In the genomic region with DNA sequence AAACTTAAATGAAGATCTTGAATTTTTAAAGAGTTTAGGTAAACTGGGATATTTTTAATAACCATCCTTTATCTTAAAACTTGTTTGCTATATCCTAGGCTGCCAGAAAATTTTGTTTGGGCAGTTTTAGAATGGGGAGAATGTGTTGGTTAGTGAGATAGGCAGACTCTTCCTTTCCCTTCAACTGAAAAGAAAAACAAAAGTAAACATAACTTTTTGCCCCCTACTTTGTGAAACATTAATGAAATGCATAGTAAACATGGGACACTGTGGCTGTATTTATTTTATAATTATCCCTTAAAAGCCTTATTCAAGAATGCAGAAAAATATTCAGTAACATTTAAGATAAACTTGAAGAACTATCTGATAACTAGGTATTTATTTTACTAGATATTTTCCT, we compare ENCODE assay signal across 19 cellular contexts. TPM values are rescaled to one million over a fixed set of nuclear protein-coding genes. Genes with fewer than 3 reads are reported as not detected.
DNase-seq lines count a peak whose midpoint lies in the region; ATAC-seq and TF ChIP-seq lines count a peak whose summit lies in the region.
"Had no signal": no experiment of that assay in that cellular context is flagged by ENCODE, and none has a peak within 500 bp of the region (broad histone marks: within the 10 kb centered on the region; RNA-seq: fewer than 3 reads in every experiment).

No MANE protein-coding gene starts in this region.

- in situ Hi-C loops in brain microvascular endothelial cell (cut with HindIII; ENCODE audit: low pct_ligation_motif_present, low sequenced_read_pairs), result no loop called here

- H3K4me1 Mint-ChIP-seq in effector memory CD8-positive, alpha-beta T cell (ENCODE audit: low read depth in 2 of 2), result peaks cover 4 to 6% of the 10 kb centered on the region in 2 donors
- H3K4me1 Mint-ChIP-seq in natural killer cell (peaks cover 14 to 21% of the 10 kb centered on the region in 2 donors), chondrocyte (ENCODE audit: low read depth) (peaks cover 61% of the 10 kb centered on the region)

- H3K27me3 ChIP-seq in left ventricle myocardium inferior (ENCODE audit: low read depth), result no peaks in the 10 kb centered on the region
- H3K27me3 ChIP-seq in brain microvascular endothelial cell (replicated peaks), result no peaks in the 10 kb centered on the region

- TF ChIP-seq CTCF in left ventricle myocardium inferior (IDR thresholded peaks at IDR 0.05; ENCODE audit: borderline replicate concordance), result no peak
- TF ChIP-seq CTCF in natural killer cell (IDR thresholded peaks at IDR 0.05), result no peak
- TF ChIP-seq CTCF in brain microvascular endothelial cell (IDR thresholded peaks at IDR 0.05; ENCODE audit: low read depth, low read length, missing control alignments), result no peak
- no peak for TF ChIP-seq CTCF in chondrocyte (IDR thresholded peaks at IDR 0.05)

- H3K4me1 ChIP-seq in left ventricle myocardium inferior, result peaks cover 46% of the 10 kb centered on the region

- H3K27ac Mint-ChIP-seq in effector memory CD8-positive, alpha-beta T cell, result peak overlapping the region; percentile 4 to 14
- H3K27ac Mint-ChIP-seq in natural killer cell (peak overlapping the region; percentile 30 to 77), chondrocyte (ENCODE audit: unreplicated experiment) (no peak overlapping the region)
- H3K27ac Mint-ChIP-seq: CD4-positive, alpha-beta T cell; HFFc6 had no signal

- intact Hi-C loops in left ventricle myocardium inferior (cut with micrococcal nuclease) (no loop called here), left ventricle myocardium superior (cut with micrococcal nuclease) (no loop called here), natural killer cell (cut with micrococcal nuclease) (no loop called here)

- no peak overlapping the region for H3K4me3 Mint-ChIP-seq in effector memory CD8-positive, alpha-beta T cell
- H3K4me3 Mint-ChIP-seq in natural killer cell (no peak overlapping the region), chondrocyte (ENCODE audit: unreplicated experiment) (no peak overlapping the region)
- H3K4me3 Mint-ChIP-seq: CD4-positive, alpha-beta T cell; HFFc6 had no signal

- H3K27ac ChIP-seq in left ventricle myocardium inferior (replicated peaks) (peak overlapping the region; percentile 31), brain microvascular endothelial cell (no peak overlapping the region)
- H3K27ac ChIP-seq: PC-9, RWPE1 had no signal

- no peaks in the 10 kb centered on the region for H3K9me3 Mint-ChIP-seq in effector memory CD8-positive, alpha-beta T cell
- H3K9me3 Mint-ChIP-seq in natural killer cell (no peaks in the 10 kb centered on the region), chondrocyte (ENCODE audit: low read depth) (no peaks in the 10 kb centered on the region)
- H3K9me3 Mint-ChIP-seq: CD4-positive, alpha-beta T cell; HFFc6 had no signal

- ATAC-seq in left ventricle myocardium superior (no peak), natural killer cell (no peak), GM21737 (IDR thresholded peaks at IDR 0.05; ENCODE audit: unreplicated experiment) (no peak)
- ATAC-seq in effector memory CD8-positive, alpha-beta T cell (replicated peaks), result no peak
- ATAC-seq: GM12878 had no signal

- no peaks in the 10 kb centered on the region for H3K27me3 Mint-ChIP-seq in effector memory CD8-positive, alpha-beta T cell
- H3K27me3 Mint-ChIP-seq in natural killer cell (ENCODE audit: low read depth in 2 of 2), result no peaks in the 10 kb centered on the region
- H3K27me3 Mint-ChIP-seq in chondrocyte (ENCODE audit: low read depth), result no peaks in the 10 kb centered on the region
- H3K27me3 Mint-ChIP-seq: CD4-positive, alpha-beta T cell had no signal

- H3K36me3 ChIP-seq in left ventricle myocardium inferior (peaks cover 78% of the 10 kb centered on the region), brain microvascular endothelial cell (replicated peaks) (peaks cover 52% of the 10 kb centered on the region)

- H3K36me3 Mint-ChIP-seq in effector memory CD8-positive, alpha-beta T cell (ENCODE audit: insufficient read depth), result peaks cover 71% of the 10 kb centered on the region
- peaks cover 22% of the 10 kb centered on the region for H3K36me3 Mint-ChIP-seq in natural killer cell
- H3K36me3 Mint-ChIP-seq in chondrocyte (ENCODE audit: low read depth), result peaks cover 42% of the 10 kb centered on the region

- no peak overlapping the region for H3K4me3 ChIP-seq in left ventricle myocardium inferior
- no peak overlapping the region for H3K4me3 ChIP-seq in brain microvascular endothelial cell (ENCODE audit: low read depth, low read length)
- H3K4me3 ChIP-seq: GM12878, PC-9 had no signal

- DNase-seq in left ventricle myocardium inferior (no peak), left ventricle myocardium superior (no peak), natural killer cell (no peak), brain microvascular endothelial cell (no peak), chondrocyte (ENCODE audit: low spot score) (no peak)
- no peak for DNase-seq in effector memory CD8-positive, alpha-beta T cell
- DNase-seq: CD4-positive, alpha-beta T cell; H7; HFFc6; NCI-H1417; NCI-H187; NCI-H2227 treated with DMSO at 0.1 percent for 48 hours; NCI-H524; NCI-H82; PC-9; SIG-M5 had no signal

- H3K9me3 ChIP-seq in left ventricle myocardium inferior (replicated peaks), result no peaks in the 10 kb centered on the region

RNA-seq across cellular contexts. Expression of a gene that starts 31.0 kb away (rescaled TPM):
- total RNA-seq in left ventricle myocardium inferior, result 49.9 TPM
- 60.2 TPM for total RNA-seq in left ventricle myocardium superior
- total RNA-seq in natural killer cell, result 100 to 1,000 TPM; 106 to 154 (median 140) TPM
- 122 to 145 TPM (median 123 TPM) in 3 replicates for total RNA-seq in chondrocyte
